Comparison of ENCODE assay signal across 25 cellular contexts in the genomic region with DNA sequence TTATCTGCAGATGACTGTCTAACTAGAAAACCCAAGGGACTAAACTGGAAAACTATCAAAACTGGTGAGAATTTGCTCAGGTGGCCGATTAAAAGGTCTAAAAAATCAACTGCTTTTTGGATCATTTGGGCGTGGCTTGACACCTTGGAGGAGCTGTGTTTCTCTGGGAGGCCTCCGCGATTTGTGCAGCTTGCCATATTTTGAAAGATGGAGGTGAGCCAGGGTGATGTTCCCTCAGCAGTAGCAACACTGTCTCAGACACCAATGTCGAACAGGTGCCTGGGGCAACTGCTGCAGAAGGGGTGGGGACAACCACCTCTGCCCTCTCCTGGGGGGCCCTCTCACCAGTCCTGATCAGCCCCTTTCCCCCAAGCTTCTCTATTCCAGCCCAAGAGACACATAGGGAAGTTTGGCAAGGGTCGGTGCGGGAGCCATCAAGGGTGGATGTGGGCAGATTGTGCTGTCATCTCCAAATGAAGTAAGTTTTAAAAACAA. TPM values are rescaled to one million over a fixed set of nuclear protein-coding genes. Genes with fewer than 3 reads are reported as not detected.
A peak's percentile ranks its signal among the peaks of the same experiment; 100 is the strongest.
DNase-seq lines count a peak whose midpoint lies in the region; ATAC-seq, FAIRE-seq and TF ChIP-seq lines count a peak whose summit lies in the region.
"Had no signal": no experiment of that assay in that cellular context is flagged by ENCODE, and none has a peak within 500 bp of the region (broad histone marks: within the 10 kb centered on the region; RNA-seq: fewer than 3 reads in every experiment).

No MANE protein-coding gene starts in this region.

- TF ChIP-seq CTCF in natural killer cell (IDR thresholded peaks at IDR 0.05): no peak

- ATAC-seq in natural killer cell (no peak), naive B cell (ENCODE audit: low read depth in 2 of 2) (no peak), HG02642 (IDR thresholded peaks at IDR 0.05; ENCODE audit: poor library complexity, unreplicated experiment) (no peak)
- no peak for ATAC-seq in natural killer cell treated with Interleukin-12 subunit alpha and Interleukin-12 subunit beta and Interleukin-15 and Interleukin-18, amount 100 ng/mL, for 72 hours
- ATAC-seq in activated T-helper 17 cell treated with anti-CD3 and anti-CD28 coated beads, Interleukin-2, amount 50 U/mL, for 72 hours (replicated peaks): no peak
- no peak for ATAC-seq in stimulated activated naive CD8-positive, alpha-beta T cell treated with anti-CD3 and anti-CD28 coated beads, Interleukin-15, amount 100 ng/mL, for 72 hours
- ATAC-seq: HCT116, Right ventricle myocardium inferior had no signal

- no peak for DNase-seq in natural killer cell
- DNase-seq in natural killer cell treated with Interleukin-12 subunit alpha and Interleukin-12 subunit beta and Interleukin-15 and Interleukin-18, amount 100 ng/mL, for 72 hours (ENCODE audit: low spot score): no peak
- no peak for DNase-seq in naive B cell
- no peak for DNase-seq in urothelium cell line (ENCODE audit: low spot score)
- DNase-seq in stimulated activated naive CD8-positive, alpha-beta T cell treated with anti-CD3 and anti-CD28 coated beads, Interleukin-15, amount 100 ng/mL, for 72 hours: no peak
- DNase-seq in EL: no peak
- DNase-seq: COR-L47, DND-41, KG1, NCI-H1092 treated with DMSO at 0.1 percent for 48 hours, NCI-H146, NCI-H2029, NCI-H226, NCI-H524 treated with DMSO at 0.1 percent for 48 hours had no signal

- peaks cover 57 to 68% of the 10 kb centered on the region in 2 donors for H3K27me3 Mint-ChIP-seq in natural killer cell (ENCODE audit: low read depth in 2 of 2)
- H3K27me3 Mint-ChIP-seq in natural killer cell treated with Interleukin-12 subunit alpha and Interleukin-12 subunit beta and Interleukin-15 and Interleukin-18, amount 100 ng/mL, for 72 hours: peaks cover 52 to 64% of the 10 kb centered on the region in 2 donors
- H3K27me3 Mint-ChIP-seq in activated T-helper 17 cell treated with anti-CD3 and anti-CD28 coated beads, Interleukin-2, amount 50 U/mL, for 72 hours: peaks cover 52% of the 10 kb centered on the region
- H3K27me3 Mint-ChIP-seq in naive B cell: peaks cover 60 to 87% (median 72%) of the 10 kb centered on the region in 3 donors
- H3K27me3 Mint-ChIP-seq in stimulated activated naive CD8-positive, alpha-beta T cell treated with anti-CD3 and anti-CD28 coated beads, Interleukin-15, amount 100 ng/mL, for 72 hours: peaks cover 95% of the 10 kb centered on the region

- H3K27ac Mint-ChIP-seq in natural killer cell (no peak overlapping the region), naive B cell (no peak overlapping the region)
- no peak overlapping the region for H3K27ac Mint-ChIP-seq in natural killer cell treated with Interleukin-12 subunit alpha and Interleukin-12 subunit beta and Interleukin-15 and Interleukin-18, amount 100 ng/mL, for 72 hours
- H3K27ac Mint-ChIP-seq in activated T-helper 17 cell treated with anti-CD3 and anti-CD28 coated beads, Interleukin-2, amount 50 U/mL, for 72 hours: no peak overlapping the region
- H3K27ac Mint-ChIP-seq in stimulated activated naive CD8-positive, alpha-beta T cell treated with anti-CD3 and anti-CD28 coated beads, Interleukin-15, amount 100 ng/mL, for 72 hours: no peak overlapping the region
- H3K27ac Mint-ChIP-seq: CD14-positive monocyte had no signal

- H3K4me3 Mint-ChIP-seq in natural killer cell (peak overlapping the region; percentile 31), naive B cell (peak overlapping the region in 7 of 8 donors; percentile 0 to 75 (median 55))
- no peak overlapping the region for H3K4me3 Mint-ChIP-seq in natural killer cell treated with Interleukin-12 subunit alpha and Interleukin-12 subunit beta and Interleukin-15 and Interleukin-18, amount 100 ng/mL, for 72 hours
- H3K4me3 Mint-ChIP-seq in activated T-helper 17 cell treated with anti-CD3 and anti-CD28 coated beads, Interleukin-2, amount 50 U/mL, for 72 hours: peak overlapping the region; percentile 13
- H3K4me3 Mint-ChIP-seq in stimulated activated naive CD8-positive, alpha-beta T cell treated with anti-CD3 and anti-CD28 coated beads, Interleukin-15, amount 100 ng/mL, for 72 hours: no peak overlapping the region

- H3K9me3 Mint-ChIP-seq in natural killer cell: no peaks in the 10 kb centered on the region
- no peaks in the 10 kb centered on the region for H3K9me3 Mint-ChIP-seq in natural killer cell treated with Interleukin-12 subunit alpha and Interleukin-12 subunit beta and Interleukin-15 and Interleukin-18, amount 100 ng/mL, for 72 hours
- H3K9me3 Mint-ChIP-seq in activated T-helper 17 cell treated with anti-CD3 and anti-CD28 coated beads, Interleukin-2, amount 50 U/mL, for 72 hours: no peaks in the 10 kb centered on the region
- H3K9me3 Mint-ChIP-seq in naive B cell: no peaks in the 10 kb centered on the region
- no peaks in the 10 kb centered on the region for H3K9me3 Mint-ChIP-seq in stimulated activated naive CD8-positive, alpha-beta T cell treated with anti-CD3 and anti-CD28 coated beads, Interleukin-15, amount 100 ng/mL, for 72 hours

- H3K4me1 Mint-ChIP-seq in natural killer cell (peaks cover 6 to 12% of the 10 kb centered on the region in 2 donors), naive B cell (peaks cover 9 to 15% (median 12%) of the 10 kb centered on the region in 3 donors)
- H3K4me1 Mint-ChIP-seq in natural killer cell treated with Interleukin-12 subunit alpha and Interleukin-12 subunit beta and Interleukin-15 and Interleukin-18, amount 100 ng/mL, for 72 hours (ENCODE audit: low read depth in 2 of 2): peaks cover 6 to 7% of the 10 kb centered on the region in 2 donors
- H3K4me1 Mint-ChIP-seq in activated T-helper 17 cell treated with anti-CD3 and anti-CD28 coated beads, Interleukin-2, amount 50 U/mL, for 72 hours: peaks cover 5% of the 10 kb centered on the region
- H3K4me1 Mint-ChIP-seq in stimulated activated naive CD8-positive, alpha-beta T cell treated with anti-CD3 and anti-CD28 coated beads, Interleukin-15, amount 100 ng/mL, for 72 hours: peaks cover 28% of the 10 kb centered on the region

- H3K36me3 Mint-ChIP-seq in natural killer cell (no peaks in the 10 kb centered on the region), naive B cell (no peaks in the 10 kb centered on the region)
- no peaks in the 10 kb centered on the region for H3K36me3 Mint-ChIP-seq in natural killer cell treated with Interleukin-12 subunit alpha and Interleukin-12 subunit beta and Interleukin-15 and Interleukin-18, amount 100 ng/mL, for 72 hours
- H3K36me3 Mint-ChIP-seq in activated T-helper 17 cell treated with anti-CD3 and anti-CD28 coated beads, Interleukin-2, amount 50 U/mL, for 72 hours (ENCODE audit: low read depth): peaks cover 5% of the 10 kb centered on the region

- intact Hi-C loops in natural killer cell (cut with micrococcal nuclease): no loop called here

- peak; percentile 82 for FAIRE-seq in urothelium cell line (lab: Jason Lieb, UNC)
- FAIRE-seq: A204.1, G401.6, GM18507, H1 had no signal

RNA-seq across cellular contexts. Expression of a gene that starts 3.8 kb away (rescaled TPM):
- not detected for total RNA-seq in natural killer cell
- total RNA-seq in natural killer cell treated with Interleukin-12 subunit alpha and Interleukin-12 subunit beta and Interleukin-15 and Interleukin-18, amount 100 ng/mL, for 72 hours: not detected
- not detected for total RNA-seq in activated T-helper 17 cell treated with anti-CD3 and anti-CD28 coated beads, Interleukin-2, amount 50 U/mL, for 72 hours
- polyA plus RNA-seq in naive B cell (ENCODE audit: low read depth in 6 of 6): not detected
- total RNA-seq: HT1080, Right ventricle myocardium inferior, SJSA1 had no signal
- polyA plus RNA-seq: CD14-positive monocyte had no signal

RNA-seq across cellular contexts. Expression of a gene that starts 40.5 kb away (rescaled TPM):
- total RNA-seq in natural killer cell: 100 to 1,000 TPM; 119 to 144 (median 140) TPM
- total RNA-seq in natural killer cell treated with Interleukin-12 subunit alpha and Interleukin-12 subunit beta and Interleukin-15 and Interleukin-18, amount 100 ng/mL, for 72 hours: 100 to 1,000 TPM; 111 to 139 TPM
- total RNA-seq in activated T-helper 17 cell treated with anti-CD3 and anti-CD28 coated beads, Interleukin-2, amount 50 U/mL, for 72 hours: 10 to 100 TPM; 76.9 to 96.4 TPM
- 10 to 100 TPM; 16.1 to 22.8 (median 19.4) TPM for polyA plus RNA-seq in naive B cell (ENCODE audit: low read depth in 6 of 6)

Comparison
In these comparisons a context has a peak if more than half of its experiments do, and no peak if none do; other contexts are left out.
1. H3K4me3 Mint-ChIP-seq: peak in natural killer cell (single experiment), activated T-helper 17 cell treated with anti-CD3 and anti-CD28 coated beads, Interleukin-2, amount 50 U/mL, for 72 hours (single experiment) and naive B cell (7 of 8); none in natural killer cell treated with Interleukin-12 subunit alpha and Interleukin-12 subunit beta and Interleukin-15 and Interleukin-18, amount 100 ng/mL, for 72 hours (single experiment) and stimulated activated naive CD8-positive, alpha-beta T cell treated with anti-CD3 and anti-CD28 coated beads, Interleukin-15, amount 100 ng/mL, for 72 hours (0 of 2).